8 cellular contexts compared by ENCODE assay signal in genomic region chr3:171810278-171811058, GRCh38. TPM values are rescaled to one million over a fixed set of nuclear protein-coding genes. Genes with fewer than 3 reads are reported as not detected.
A peak's percentile ranks its signal among the peaks of the same experiment; 100 is the strongest.
DNase-seq lines count a peak whose midpoint lies in the region; ATAC-seq, FAIRE-seq and TF ChIP-seq lines count a peak whose summit lies in the region.

Gene PLD1, minus strand, starts transcription at chr3:171810483. Its CDS starts 72,432 bp downstream, at chr3:171738051.

- H3K27me3 ChIP-seq in ACC112 (ENCODE audit: insufficient read depth, low read length) (no peaks in the 10 kb centered on the region), stomach smooth muscle (ENCODE audit: control insufficient read depth in 1 of 2, insufficient read depth in 2 of 2, low read length in 2 of 2) (no peaks in the 10 kb centered on the region)

- H3K36me3 ChIP-seq in ACC112 (ENCODE audit: insufficient read depth, low read length) (no peaks in the 10 kb centered on the region), stomach smooth muscle (ENCODE audit: control insufficient read depth in 2 of 2, insufficient read depth in 2 of 2, low read length in 2 of 2) (no peaks in the 10 kb centered on the region)

- peak within 1 kb of the TSS; percentile 60 for H3K9ac ChIP-seq in stomach smooth muscle (ENCODE audit: low read length in 2 of 2)

- peaks cover 15% of the 10 kb centered on the region for H3K79me2 ChIP-seq in ACC112 (ENCODE audit: control insufficient read depth, insufficient read depth, low read length, unreplicated experiment)

- ATAC-seq in HG02885 (IDR thresholded peaks at IDR 0.05; ENCODE audit: poor library complexity, unreplicated experiment): peak; percentile 43

- DNase-seq in GM18507 (ENCODE audit: extremely low spot score, insufficient read length, low read depth): peak; percentile 33
- DNase-seq in NCI-H2171 (lab: John Stamatoyannopoulos, UW): peak; percentile 74
- DNase-seq in activated CD8-positive, alpha-beta memory T cell treated with anti-CD3 and anti-CD28 coated beads, Interleukin-2, amount 50 U/mL, for 48 hours: peak; percentile 68
- DNase-seq in epithelial cell of proximal tubule (ENCODE audit: low read depth): no peak
- DNase-seq in midbrain (lab: John Stamatoyannopoulos, UW): peak; percentile 75

- peak within 1 kb of the TSS; percentile 99 for H3K27ac ChIP-seq in ACC112 (ENCODE audit: low read depth, low read length)
- peak within 1 kb of the TSS; percentile 78 for H3K27ac ChIP-seq in stomach smooth muscle (ENCODE audit: low read length)

- no peak for FAIRE-seq in GM18507 (lab: Jason Lieb, UNC)

- peak within 1 kb of the TSS; percentile 88 for H3K4me3 ChIP-seq in ACC112 (ENCODE audit: low read depth, low read length)
- peak within 1 kb of the TSS; percentile 67 for H3K4me3 ChIP-seq in epithelial cell of proximal tubule (ENCODE audit: low read depth, low read length)
- peak within 1 kb of the TSS; percentile 84 to 87 for H3K4me3 ChIP-seq in stomach smooth muscle (ENCODE audit: low read length in 2 of 2)

- no peaks in the 10 kb centered on the region for H3K9me3 ChIP-seq in stomach smooth muscle (ENCODE audit: control insufficient read depth in 2 of 2, low read length in 2 of 2)

- no peak for TF ChIP-seq CTCF in epithelial cell of proximal tubule (conservative IDR thresholded peaks at IDR 0.05; ENCODE audit: low read depth, low read length)

- peaks cover 57% of the 10 kb centered on the region for H3K4me1 ChIP-seq in ACC112 (ENCODE audit: control insufficient read depth, insufficient read depth, low read length, unreplicated experiment)
- peaks cover 6% of the 10 kb centered on the region for H3K4me1 ChIP-seq in stomach smooth muscle (ENCODE audit: control insufficient read depth, insufficient read depth, low read length)

- H2AFZ ChIP-seq in ACC112 (ENCODE audit: low read length, unreplicated experiment): no peak within 1 kb of the TSS

RNA-seq across cellular contexts. Expression of gene PLD1, which starts in this region (rescaled TPM):
- total RNA-seq in epithelial cell of proximal tubule: 5.1 and 9.0 TPM in 2 replicates
